In genomic region chr13:85879014-85879413, GRCh38 we compare ENCODE assay signal across 2 cellular contexts.
TF ChIP-seq lines count a peak whose summit lies in the region.

No MANE protein-coding gene starts in this region.

TF ChIP-seq in SK-N-SH, 30 proteins besides CTCF, POLR2A, EP300 and RAD21:
- TF ChIP-seq, protein P1, sequence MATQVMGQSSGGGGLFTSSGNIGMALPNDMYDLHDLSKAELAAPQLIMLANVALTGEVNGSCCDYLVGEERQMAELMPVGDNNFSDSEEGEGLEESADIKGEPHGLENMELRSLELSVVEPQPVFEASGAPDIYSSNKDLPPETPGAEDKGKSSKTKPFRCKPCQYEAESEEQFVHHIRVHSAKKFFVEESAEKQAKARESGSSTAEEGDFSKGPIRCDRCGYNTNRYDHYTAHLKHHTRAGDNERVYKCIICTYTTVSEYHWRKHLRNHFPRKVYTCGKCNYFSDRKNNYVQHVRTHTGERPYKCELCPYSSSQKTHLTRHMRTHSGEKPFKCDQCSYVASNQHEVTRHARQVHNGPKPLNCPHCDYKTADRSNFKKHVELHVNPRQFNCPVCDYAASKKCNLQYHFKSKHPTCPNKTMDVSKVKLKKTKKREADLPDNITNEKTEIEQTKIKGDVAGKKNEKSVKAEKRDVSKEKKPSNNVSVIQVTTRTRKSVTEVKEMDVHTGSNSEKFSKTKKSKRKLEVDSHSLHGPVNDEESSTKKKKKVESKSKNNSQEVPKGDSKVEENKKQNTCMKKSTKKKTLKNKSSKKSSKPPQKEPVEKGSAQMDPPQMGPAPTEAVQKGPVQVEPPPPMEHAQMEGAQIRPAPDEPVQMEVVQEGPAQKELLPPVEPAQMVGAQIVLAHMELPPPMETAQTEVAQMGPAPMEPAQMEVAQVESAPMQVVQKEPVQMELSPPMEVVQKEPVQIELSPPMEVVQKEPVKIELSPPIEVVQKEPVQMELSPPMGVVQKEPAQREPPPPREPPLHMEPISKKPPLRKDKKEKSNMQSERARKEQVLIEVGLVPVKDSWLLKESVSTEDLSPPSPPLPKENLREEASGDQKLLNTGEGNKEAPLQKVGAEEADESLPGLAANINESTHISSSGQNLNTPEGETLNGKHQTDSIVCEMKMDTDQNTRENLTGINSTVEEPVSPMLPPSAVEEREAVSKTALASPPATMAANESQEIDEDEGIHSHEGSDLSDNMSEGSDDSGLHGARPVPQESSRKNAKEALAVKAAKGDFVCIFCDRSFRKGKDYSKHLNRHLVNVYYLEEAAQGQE (IDR thresholded peaks at IDR 0.05; ENCODE audit: low read depth, low read length), result no peak
- TF ChIP-seq GABPA (IDR thresholded peaks at IDR 0.05; ENCODE audit: low read depth) (no peak), FOXJ3 (CRISPR knock-in tag; IDR thresholded peaks at IDR 0.05) (no peak), USF1 (IDR thresholded peaks at IDR 0.05; ENCODE audit: borderline replicate concordance, low read depth) (no peak), JUND (IDR thresholded peaks at IDR 0.05) (no peak), RXRA (IDR thresholded peaks at IDR 0.05; ENCODE audit: borderline replicate concordance, low read depth) (no peak), CHD2 (IDR thresholded peaks at IDR 0.05; ENCODE audit: low read length, partially characterized antibody) (no peak), MAX (IDR thresholded peaks at IDR 0.05; ENCODE audit: low read depth) (no peak), SMC3 (IDR thresholded peaks at IDR 0.05; ENCODE audit: low read depth, low read length) (no peak), FOXM1 (IDR thresholded peaks at IDR 0.05; ENCODE audit: low read depth) (no peak), YY1 (IDR thresholded peaks at IDR 0.05; ENCODE audit: low read depth) (no peak), MXI1 (IDR thresholded peaks at IDR 0.05; ENCODE audit: low read depth, low read length) (no peak), POLR2AphosphoS5 (IDR thresholded peaks at IDR 0.05; ENCODE audit: low read depth, low read length) (no peak), MEF2A (IDR thresholded peaks at IDR 0.05; ENCODE audit: borderline replicate concordance, low read depth) (no peak), FOSL2 (IDR thresholded peaks at IDR 0.05; ENCODE audit: borderline replicate concordance, low read depth) (no peak), TAF1 (IDR thresholded peaks at IDR 0.05; ENCODE audit: borderline replicate concordance, low read depth, low read length) (no peak), NFIC (IDR thresholded peaks at IDR 0.05; ENCODE audit: borderline replicate concordance) (no peak)
- TF ChIP-seq, protein P2, sequence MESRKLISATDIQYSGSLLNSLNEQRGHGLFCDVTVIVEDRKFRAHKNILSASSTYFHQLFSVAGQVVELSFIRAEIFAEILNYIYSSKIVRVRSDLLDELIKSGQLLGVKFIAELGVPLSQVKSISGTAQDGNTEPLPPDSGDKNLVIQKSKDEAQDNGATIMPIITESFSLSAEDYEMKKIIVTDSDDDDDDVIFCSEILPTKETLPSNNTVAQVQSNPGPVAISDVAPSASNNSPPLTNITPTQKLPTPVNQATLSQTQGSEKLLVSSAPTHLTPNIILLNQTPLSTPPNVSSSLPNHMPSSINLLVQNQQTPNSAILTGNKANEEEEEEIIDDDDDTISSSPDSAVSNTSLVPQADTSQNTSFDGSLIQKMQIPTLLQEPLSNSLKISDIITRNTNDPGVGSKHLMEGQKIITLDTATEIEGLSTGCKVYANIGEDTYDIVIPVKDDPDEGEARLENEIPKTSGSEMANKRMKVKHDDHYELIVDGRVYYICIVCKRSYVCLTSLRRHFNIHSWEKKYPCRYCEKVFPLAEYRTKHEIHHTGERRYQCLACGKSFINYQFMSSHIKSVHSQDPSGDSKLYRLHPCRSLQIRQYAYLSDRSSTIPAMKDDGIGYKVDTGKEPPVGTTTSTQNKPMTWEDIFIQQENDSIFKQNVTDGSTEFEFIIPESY (IDR thresholded peaks at IDR 0.05; ENCODE audit: borderline replicate concordance, low read depth), result no peak

TF ChIP-seq in SK-N-SH treated with all-trans-retinoic acid at 6 μM for 48 hours, 23 proteins besides CTCF, POLR2A, EP300 and RAD21 (continued from another document):
- TF ChIP-seq, protein P3, sequence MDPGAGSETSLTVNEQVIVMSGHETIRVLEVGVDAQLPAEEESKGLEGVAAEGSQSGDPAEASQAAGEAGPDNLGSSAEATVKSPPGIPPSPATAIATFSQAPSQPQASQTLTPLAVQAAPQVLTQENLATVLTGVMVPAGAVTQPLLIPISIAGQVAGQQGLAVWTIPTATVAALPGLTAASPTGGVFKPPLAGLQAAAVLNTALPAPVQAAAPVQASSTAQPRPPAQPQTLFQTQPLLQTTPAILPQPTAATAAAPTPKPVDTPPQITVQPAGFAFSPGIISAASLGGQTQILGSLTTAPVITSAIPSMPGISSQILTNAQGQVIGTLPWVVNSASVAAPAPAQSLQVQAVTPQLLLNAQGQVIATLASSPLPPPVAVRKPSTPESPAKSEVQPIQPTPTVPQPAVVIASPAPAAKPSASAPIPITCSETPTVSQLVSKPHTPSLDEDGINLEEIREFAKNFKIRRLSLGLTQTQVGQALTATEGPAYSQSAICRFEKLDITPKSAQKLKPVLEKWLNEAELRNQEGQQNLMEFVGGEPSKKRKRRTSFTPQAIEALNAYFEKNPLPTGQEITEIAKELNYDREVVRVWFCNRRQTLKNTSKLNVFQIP (CRISPR knock-in tag; IDR thresholded peaks at IDR 0.05; ENCODE audit: borderline replicate concordance, low read depth), result no peak
- no peak for TF ChIP-seq CREB5 (CRISPR knock-in tag; IDR thresholded peaks at IDR 0.05; ENCODE audit: low read depth)
- TF ChIP-seq, protein P4, sequence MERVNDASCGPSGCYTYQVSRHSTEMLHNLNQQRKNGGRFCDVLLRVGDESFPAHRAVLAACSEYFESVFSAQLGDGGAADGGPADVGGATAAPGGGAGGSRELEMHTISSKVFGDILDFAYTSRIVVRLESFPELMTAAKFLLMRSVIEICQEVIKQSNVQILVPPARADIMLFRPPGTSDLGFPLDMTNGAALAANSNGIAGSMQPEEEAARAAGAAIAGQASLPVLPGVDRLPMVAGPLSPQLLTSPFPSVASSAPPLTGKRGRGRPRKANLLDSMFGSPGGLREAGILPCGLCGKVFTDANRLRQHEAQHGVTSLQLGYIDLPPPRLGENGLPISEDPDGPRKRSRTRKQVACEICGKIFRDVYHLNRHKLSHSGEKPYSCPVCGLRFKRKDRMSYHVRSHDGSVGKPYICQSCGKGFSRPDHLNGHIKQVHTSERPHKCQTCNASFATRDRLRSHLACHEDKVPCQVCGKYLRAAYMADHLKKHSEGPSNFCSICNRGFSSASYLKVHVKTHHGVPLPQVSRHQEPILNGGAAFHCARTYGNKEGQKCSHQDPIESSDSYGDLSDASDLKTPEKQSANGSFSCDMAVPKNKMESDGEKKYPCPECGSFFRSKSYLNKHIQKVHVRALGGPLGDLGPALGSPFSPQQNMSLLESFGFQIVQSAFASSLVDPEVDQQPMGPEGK (CRISPR knock-in tag; IDR thresholded peaks at IDR 0.05; ENCODE audit: borderline replicate concordance), result no peak
- TF ChIP-seq ISL1 (CRISPR knock-in tag; IDR thresholded peaks at IDR 0.05), result no peak
TF ChIP-seq in SK-N-SH treated with all-trans-retinoic acid at 6 μM for 48 hours: peak in this region for 0.
